ENCODE assay signal across 9 cellular contexts in genomic region chr10:124911124-124912051, GRCh38. TPM values are rescaled to one million over a fixed set of nuclear protein-coding genes. Genes with fewer than 3 reads are reported as not detected.
DNase-seq lines count a peak whose midpoint lies in the region; ATAC-seq, FAIRE-seq and TF ChIP-seq lines count a peak whose summit lies in the region.
"Had no signal": no experiment of that assay in that cellular context is flagged by ENCODE, and none has a peak within 500 bp of the region (broad histone marks: within the 10 kb centered on the region; RNA-seq: fewer than 3 reads in every experiment).

No MANE protein-coding gene starts in this region.

- FAIRE-seq in GM19239 (lab: Jason Lieb, UNC): no peak
- no peak for FAIRE-seq in D721Med (lab: Jason Lieb, UNC)

- peak overlapping the region; percentile 30 for H3K27ac Mint-ChIP-seq in T-helper 17 cell

- ATAC-seq in T-helper 17 cell: no peak
- ATAC-seq in HG02973 (IDR thresholded peaks at IDR 0.05; ENCODE audit: unreplicated experiment): no peak

- peaks cover 20% of the 10 kb centered on the region for H3K27me3 Mint-ChIP-seq in T-helper 17 cell

- no peak overlapping the region for H3K4me3 Mint-ChIP-seq in T-helper 17 cell

- H3K9me3 ChIP-seq in T-helper 17 cell (ENCODE audit: control insufficient read depth, low read length, poor library complexity, severe bottlenecking): no peaks in the 10 kb centered on the region

- H3K4me1 Mint-ChIP-seq in T-helper 17 cell: peaks cover 17% of the 10 kb centered on the region

- DNase-seq in EH (ENCODE audit: low read depth): peak; percentile 82
- no peak for DNase-seq in T-helper 17 cell
- peak; percentile 58 to 70 for DNase-seq in foreskin fibroblast
- peak; percentile 34 for DNase-seq in renal cortical epithelial cell (ENCODE audit: low read depth)
- DNase-seq in GM19239 (ENCODE audit: insufficient read length, low spot score): no peak
- DNase-seq in DMS153 treated with DMSO at 0.1 percent for 48 hours (lab: John Stamatoyannopoulos, UW; ENCODE audit: unreplicated experiment): no peak
- DNase-seq in D721Med (ENCODE audit: insufficient read length, low spot score): no peak

- no peak overlapping the region for H3K4me3 ChIP-seq in foreskin fibroblast (ENCODE audit: low read depth in 1 of 2, low read length in 2 of 2)
- H3K4me3 ChIP-seq: skin epidermis had no signal

- peaks cover 7% of the 10 kb centered on the region for H3K36me3 Mint-ChIP-seq in T-helper 17 cell (ENCODE audit: low read depth)

- TF ChIP-seq CTCF in foreskin fibroblast (IDR thresholded peaks at IDR 0.05; ENCODE audit: low read depth, low read length) (no peak), D721Med (IDR thresholded peaks at IDR 0.05; ENCODE audit: insufficient read depth, missing control alignments) (no peak)

RNA-seq across cellular contexts. Expression of gene ZRANB1, which starts 30.5 kb away (rescaled TPM):
- total RNA-seq in T-helper 17 cell (10 to 100 TPM; 19.4 to 21.3 TPM), renal cortical epithelial cell (24.1 and 27.2 TPM in 2 replicates)

Comparison
In these comparisons a context has a peak if more than half of its experiments do, and no peak if none do; other contexts are left out.
1. DNase-seq: peak in EH (single experiment), foreskin fibroblast (2 of 2) and renal cortical epithelial cell (single experiment); none in T-helper 17 cell (0 of 3), GM19239 (single experiment), DMS153 treated with DMSO at 0.1 percent for 48 hours (single experiment) and D721Med (single experiment).